18 cellular contexts compared by ENCODE assay signal in the genomic region with DNA sequence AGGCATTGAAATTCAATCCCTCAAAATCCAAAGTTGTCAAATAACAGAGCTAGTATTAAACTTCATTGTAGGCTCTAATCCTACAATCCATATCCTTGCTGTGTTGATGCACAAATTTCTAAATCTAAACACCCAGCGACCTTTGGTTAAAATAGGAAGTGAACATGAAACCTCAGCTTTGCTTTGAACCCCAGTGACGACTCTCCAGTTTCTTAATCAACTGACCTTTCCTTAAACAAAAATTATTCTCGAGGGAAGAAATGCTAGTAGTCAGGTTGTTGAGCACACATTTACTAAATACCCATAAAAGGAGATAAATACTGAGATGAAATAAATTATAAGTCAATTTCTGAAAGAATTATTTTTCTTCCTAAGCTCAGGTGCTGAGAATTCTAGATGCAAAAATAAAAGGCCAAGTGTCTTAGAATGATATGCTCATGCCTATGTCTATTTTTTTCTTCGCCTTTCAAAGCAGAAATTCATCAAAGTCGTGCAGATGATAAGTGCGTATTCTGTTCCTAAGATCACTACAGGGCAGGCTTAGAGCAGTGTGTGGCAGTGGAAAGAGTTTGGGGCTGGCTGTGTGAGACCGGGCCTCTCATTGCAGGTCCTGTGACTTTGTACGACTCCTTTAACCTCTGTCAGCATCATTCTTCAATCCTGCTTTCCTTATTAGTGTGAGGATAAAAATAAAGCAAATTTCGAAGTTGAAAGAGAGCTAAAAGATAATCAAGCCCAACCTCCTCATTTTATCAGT.
"Had no signal": no experiment of that assay in that cellular context is flagged by ENCODE, and none has a peak within 500 bp of the region (broad histone marks: within the 10 kb centered on the region; RNA-seq: fewer than 3 reads in every experiment).

No MANE protein-coding gene starts in this region.

- H3K27me3 ChIP-seq: heart left ventricle, testis, upper lobe of right lung had no signal

- FAIRE-seq: islet of Langerhans had no signal

- H3K4me3 ChIP-seq: heart left ventricle, testis, upper lobe of right lung had no signal

- H3K36me3 Mint-ChIP-seq: activated naive CD8-positive, alpha-beta T cell treated with anti-CD3 and anti-CD28 coated beads for 36 hours; memory B cell had no signal

- H3K27ac Mint-ChIP-seq: activated CD8-positive, alpha-beta T cell treated with anti-CD3 and anti-CD28 coated beads for 36 hours; activated naive CD8-positive, alpha-beta T cell treated with anti-CD3 and anti-CD28 coated beads for 36 hours; activated T-cell treated with anti-CD3 and anti-CD28 coated beads, Interleukin-2, amount 50 U/mL, for 72 hours; memory B cell; stimulated activated naive CD8-positive, alpha-beta T cell treated with anti-CD3 and anti-CD28 coated beads, Interleukin-15, amount 100 ng/mL, for 72 hours had no signal

- H2AFZ ChIP-seq: parathyroid adenoma had no signal

- H3K4me3 Mint-ChIP-seq: activated CD8-positive, alpha-beta T cell treated with anti-CD3 and anti-CD28 coated beads for 36 hours; activated naive CD8-positive, alpha-beta T cell treated with anti-CD3 and anti-CD28 coated beads for 36 hours; memory B cell; neural crest cell; stimulated activated naive CD8-positive, alpha-beta T cell treated with anti-CD3 and anti-CD28 coated beads, Interleukin-15, amount 100 ng/mL, for 72 hours had no signal

- H3K79me2 ChIP-seq: parathyroid adenoma had no signal

- H3K4me1 Mint-ChIP-seq: memory B cell, neural crest cell had no signal

- H3K9me3 Mint-ChIP-seq: activated CD8-positive, alpha-beta T cell treated with anti-CD3 and anti-CD28 coated beads for 36 hours; activated naive CD8-positive, alpha-beta T cell treated with anti-CD3 and anti-CD28 coated beads for 36 hours had no signal

- H3K36me3 ChIP-seq: heart left ventricle, upper lobe of right lung had no signal

- H3K27me3 Mint-ChIP-seq: activated CD8-positive, alpha-beta T cell treated with anti-CD3 and anti-CD28 coated beads for 36 hours; activated naive CD8-positive, alpha-beta T cell treated with anti-CD3 and anti-CD28 coated beads for 36 hours; memory B cell had no signal

- H3K9me3 ChIP-seq: testis, upper lobe of right lung had no signal

- ATAC-seq: activated CD8-positive, alpha-beta T cell treated with anti-CD3 and anti-CD28 coated beads for 36 hours; activated T-cell treated with anti-CD3 and anti-CD28 coated beads, Interleukin-2, amount 50 U/mL, for 72 hours; heart left ventricle; left lobe of liver; stimulated activated naive CD8-positive, alpha-beta T cell treated with anti-CD3 and anti-CD28 coated beads, Interleukin-15, amount 100 ng/mL, for 72 hours; upper lobe of right lung had no signal

- H3K4me1 ChIP-seq: heart left ventricle, parathyroid adenoma, testis, upper lobe of right lung had no signal

- H3K9ac ChIP-seq: parathyroid adenoma had no signal

- DNase-seq: activated CD8-positive, alpha-beta memory T cell treated with anti-CD3 and anti-CD28 coated beads, Interleukin-2, amount 50 U/mL, for 4 hours; activated CD8-positive, alpha-beta T cell treated with anti-CD3 and anti-CD28 coated beads for 36 hours; activated gamma-delta T cell treated with Interleukin-2 at 50 U/mL for 16 hours; activated naive CD8-positive, alpha-beta T cell treated with anti-CD3 and anti-CD28 coated beads for 36 hours; activated T-cell treated with anti-CD3 and anti-CD28 coated beads, Interleukin-2, amount 50 U/mL, for 72 hours; foreskin melanocyte; heart left ventricle; retina; stimulated activated CD4-positive, alpha-beta T cell treated with anti-CD3 and anti-CD28 coated beads, Interleukin-15, amount 100 ng/mL, for 24 hours; stimulated activated CD4-positive, alpha-beta T cell treated with anti-CD3 and anti-CD28 coated beads, Interleukin-4, amount 100 ng/mL, for 24 hours; stimulated activated naive CD8-positive, alpha-beta T cell treated with anti-CD3 and anti-CD28 coated beads, Interleukin-15, amount 100 ng/mL, for 72 hours; testis; upper lobe of right lung had no signal

- H3K27ac ChIP-seq: heart left ventricle, parathyroid adenoma, testis, upper lobe of right lung had no signal
